ENCODE assay signal across 25 cellular contexts in the genomic region with DNA sequence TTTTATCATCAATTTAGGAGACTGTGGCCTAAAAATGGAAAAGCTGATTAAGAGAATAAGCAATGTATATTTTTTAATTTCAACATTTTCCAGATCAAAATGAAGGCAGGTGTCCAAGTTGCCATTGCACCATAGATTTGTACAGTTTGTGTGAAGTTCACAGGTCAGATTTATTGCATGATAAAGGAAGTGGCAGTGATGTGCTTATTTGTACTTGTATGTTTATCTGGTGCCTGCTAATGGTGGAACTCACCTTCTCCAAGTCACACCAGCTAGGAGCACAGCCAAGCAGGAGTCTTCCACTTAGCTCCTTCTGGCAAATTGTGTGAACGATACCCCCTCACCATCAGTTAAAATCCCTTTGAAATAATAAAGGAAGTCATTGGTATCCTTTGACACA. TPM values are rescaled to one million over a fixed set of nuclear protein-coding genes. Genes with fewer than 3 reads are reported as not detected.
"Had no signal": no experiment of that assay in that cellular context is flagged by ENCODE, and none has a peak within 500 bp of the region (broad histone marks: within the 10 kb centered on the region; RNA-seq: fewer than 3 reads in every experiment).

No MANE protein-coding gene starts in this region.

- H3K4me3 ChIP-seq: MG63 had no signal

- H3K36me3 ChIP-seq: MG63 had no signal

- H3K4me2 ChIP-seq: SK-N-SH had no signal

- H3K27me3 ChIP-seq: MG63 had no signal

- ATAC-seq: Panc1, PC-3, T-cell had no signal

- H3K27ac ChIP-seq: HL-60, RWPE1 had no signal

- H3K9me3 ChIP-seq: MG63, SK-N-SH had no signal

- FAIRE-seq: HTR-8/SVneo had no signal

- H3K9ac ChIP-seq: SK-N-SH had no signal

- DNase-seq: KBM-7; MG63; NCI-H1092; NCI-H1105 treated with DMSO at 0.1 percent for 48 hours; NCI-H1436; NCI-H187; NCI-H2029; NCI-H2171; NCI-H226; NCI-H446; NCI-H510A; NCI-H524 treated with DMSO at 0.1 percent for 48 hours; NCI-H69; NCI-H774; NK-92 treated with Interleukin-12 subunit alpha and Interleukin-12 subunit beta, amount 100 ng/mL, for 24 hours; PC-3; SHP77; SK-N-SH; SW 1271; T-cell had no signal

RNA-seq across cellular contexts. Expression of a gene that starts 37.8 kb away (rescaled TPM):
- total RNA-seq: LHCN-M2 had no signal
